14 cellular contexts compared by ENCODE assay signal in the genomic region with DNA sequence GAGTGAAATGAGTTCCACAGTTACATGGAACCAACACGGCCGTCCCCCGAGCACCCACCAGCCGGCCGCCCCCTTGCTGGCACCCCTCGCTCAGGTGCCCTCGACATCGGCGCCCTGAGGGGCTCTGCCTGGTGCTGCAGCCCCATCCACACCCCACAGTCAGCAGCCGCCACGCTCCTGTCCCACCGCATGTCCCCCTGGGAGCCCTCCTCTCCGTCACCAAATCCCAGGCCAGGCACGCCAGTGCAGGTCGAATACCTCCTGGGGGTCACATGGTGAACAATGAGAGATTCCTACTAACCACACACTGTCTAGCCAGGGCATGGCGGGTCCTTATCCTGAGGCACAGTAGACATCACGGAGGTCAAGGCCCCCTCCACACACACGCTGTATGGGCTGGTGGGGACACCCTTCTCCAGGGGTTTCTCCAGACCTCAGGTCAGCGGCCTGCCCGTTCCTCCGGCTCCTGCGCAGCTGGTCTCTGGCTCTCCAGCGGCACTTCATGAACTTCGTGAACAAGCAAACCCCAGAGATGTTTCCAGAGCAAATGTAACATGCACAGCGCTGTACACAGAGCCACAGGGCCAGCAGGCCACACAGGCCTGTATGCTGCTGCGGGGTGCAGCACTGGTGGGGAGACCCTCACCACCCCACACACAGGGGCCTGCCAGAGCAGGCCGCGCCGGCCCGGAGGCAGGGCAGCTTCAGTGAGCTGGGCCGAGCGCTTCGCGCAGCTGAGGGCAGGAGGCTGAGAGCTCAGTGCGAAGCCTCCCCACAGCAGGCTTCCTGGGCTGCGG. TPM values are rescaled to one million over a fixed set of nuclear protein-coding genes. Genes with fewer than 3 reads are reported as not detected.
A peak's percentile ranks its signal among the peaks of the same experiment; 100 is the strongest.
DNase-seq lines count a peak whose midpoint lies in the region; ATAC-seq and TF ChIP-seq lines count a peak whose summit lies in the region.
"Had no signal": no experiment of that assay in that cellular context is flagged by ENCODE, and none has a peak within 500 bp of the region (broad histone marks: within the 10 kb centered on the region; RNA-seq: fewer than 3 reads in every experiment).

No MANE protein-coding gene starts in this region.

- intact Hi-C loops in right cardiac atrium (cut with DNase I), result no loop called here

- peaks cover 61% of the 10 kb centered on the region for H3K36me3 ChIP-seq in WERI-Rb-1
- H3K36me3 ChIP-seq in suprapubic skin, result peaks cover 71% of the 10 kb centered on the region

- no peak for TF ChIP-seq CTCF in WERI-Rb-1 (IDR thresholded peaks at IDR 0.05; ENCODE audit: low read depth, low read length)
- TF ChIP-seq CTCF in suprapubic skin (IDR thresholded peaks at IDR 0.05), result no peak

- H3K9me3 ChIP-seq in WERI-Rb-1 (ENCODE audit: severe bottlenecking) (no peaks in the 10 kb centered on the region), right cardiac atrium (ENCODE audit: control insufficient read depth, low read length) (no peaks in the 10 kb centered on the region), suprapubic skin (no peaks in the 10 kb centered on the region)

- H3K27me3 ChIP-seq in WERI-Rb-1 (ENCODE audit: insufficient read depth, low read depth, severe bottlenecking) (no peaks in the 10 kb centered on the region), right cardiac atrium (ENCODE audit: control insufficient read depth, insufficient read depth) (no peaks in the 10 kb centered on the region), suprapubic skin (no peaks in the 10 kb centered on the region)
- H3K27me3 ChIP-seq: neural progenitor cell had no signal

- H3K4me1 ChIP-seq in right cardiac atrium (ENCODE audit: control insufficient read depth, insufficient read depth, low read length) (no peaks in the 10 kb centered on the region), suprapubic skin (no peaks in the 10 kb centered on the region)
- H3K4me1 ChIP-seq: neural progenitor cell had no signal

- no peak overlapping the region for H3K27ac ChIP-seq in WERI-Rb-1
- H3K27ac ChIP-seq in right cardiac atrium (ENCODE audit: low read length), result no peak overlapping the region
- H3K27ac ChIP-seq in suprapubic skin, result no peak overlapping the region
- H3K27ac ChIP-seq: HL-60, neural progenitor cell, RWPE1 had no signal

- H3K4me3 ChIP-seq in WERI-Rb-1 (ENCODE audit: low read depth, low read length), result no peak overlapping the region
- H3K4me3 ChIP-seq in right cardiac atrium (ENCODE audit: low read length), result no peak overlapping the region
- H3K4me3 ChIP-seq in suprapubic skin, result no peak overlapping the region
- H3K4me3 ChIP-seq: lung, neural progenitor cell, skin epidermis had no signal

- peak; percentile 61 for DNase-seq in activated effector memory CD4-positive, alpha-beta T cell treated with anti-CD3 and anti-CD28 coated beads, Interleukin-2, amount 50 U/mL, for 16 hours
- no peak for DNase-seq in activated effector memory CD4-positive, alpha-beta T cell treated with Interleukin-2 at 50 U/mL for 16 hours
- DNase-seq in WERI-Rb-1 (peak; percentile 7), right cardiac atrium (peak in 2 of 3 donors; percentile 10 to 39), suprapubic skin (ENCODE audit: low spot score in 2 of 2) (peak; percentile 47 to 73), NCI-H187 treated with DMSO at 0.1 percent for 48 hours (lab: John Stamatoyannopoulos, UW) (no peak), NCI-H2196 treated with DMSO at 0.1 percent for 48 hours (lab: John Stamatoyannopoulos, UW; ENCODE audit: unreplicated experiment) (no peak)
- no peak for DNase-seq in stimulated activated CD4-positive, alpha-beta T cell treated with anti-CD3 and anti-CD28 coated beads, Interleukin-4, amount 100 ng/mL, for 24 hours
- DNase-seq: NCI-H526 treated with DMSO at 0.1 percent for 48 hours had no signal

- 94% methylated on average over 36 of the region's 36 CpGs for WGBS in right cardiac atrium
- 94% methylated on average over 34 of the region's 36 CpGs for WGBS in suprapubic skin

- peak in 1 of 2 donors; percentile 23 for ATAC-seq in right cardiac atrium

- TF ChIP-seq EP300 in suprapubic skin (IDR thresholded peaks at IDR 0.05), result no peak

- TF ChIP-seq POLR2A in suprapubic skin (IDR thresholded peaks at IDR 0.05), result no peak

RNA-seq across cellular contexts. Expression of a gene that starts 21.8 kb away (rescaled TPM):
- total RNA-seq in right cardiac atrium, result 10 to 100 TPM; 16.0 to 20.3 (median 19.1) TPM
- 14.1 TPM for polyA plus RNA-seq in right cardiac atrium
- 10 to 100 TPM; 10.7 to 46.9 (median 20.0) TPM for total RNA-seq in suprapubic skin

Comparison
In these comparisons a context has a peak if more than half of its experiments do, and no peak if none do; other contexts are left out.
1. DNase-seq: peak in activated effector memory CD4-positive, alpha-beta T cell treated with anti-CD3 and anti-CD28 coated beads, Interleukin-2, amount 50 U/mL, for 16 hours (single experiment), WERI-Rb-1 (single experiment), right cardiac atrium (2 of 3) and suprapubic skin (2 of 2); none in activated effector memory CD4-positive, alpha-beta T cell treated with Interleukin-2 at 50 U/mL for 16 hours (single experiment), NCI-H187 treated with DMSO at 0.1 percent for 48 hours (single experiment), stimulated activated CD4-positive, alpha-beta T cell treated with anti-CD3 and anti-CD28 coated beads, Interleukin-4, amount 100 ng/mL, for 24 hours (single experiment) and NCI-H2196 treated with DMSO at 0.1 percent for 48 hours (single experiment).